In the genomic region with DNA sequence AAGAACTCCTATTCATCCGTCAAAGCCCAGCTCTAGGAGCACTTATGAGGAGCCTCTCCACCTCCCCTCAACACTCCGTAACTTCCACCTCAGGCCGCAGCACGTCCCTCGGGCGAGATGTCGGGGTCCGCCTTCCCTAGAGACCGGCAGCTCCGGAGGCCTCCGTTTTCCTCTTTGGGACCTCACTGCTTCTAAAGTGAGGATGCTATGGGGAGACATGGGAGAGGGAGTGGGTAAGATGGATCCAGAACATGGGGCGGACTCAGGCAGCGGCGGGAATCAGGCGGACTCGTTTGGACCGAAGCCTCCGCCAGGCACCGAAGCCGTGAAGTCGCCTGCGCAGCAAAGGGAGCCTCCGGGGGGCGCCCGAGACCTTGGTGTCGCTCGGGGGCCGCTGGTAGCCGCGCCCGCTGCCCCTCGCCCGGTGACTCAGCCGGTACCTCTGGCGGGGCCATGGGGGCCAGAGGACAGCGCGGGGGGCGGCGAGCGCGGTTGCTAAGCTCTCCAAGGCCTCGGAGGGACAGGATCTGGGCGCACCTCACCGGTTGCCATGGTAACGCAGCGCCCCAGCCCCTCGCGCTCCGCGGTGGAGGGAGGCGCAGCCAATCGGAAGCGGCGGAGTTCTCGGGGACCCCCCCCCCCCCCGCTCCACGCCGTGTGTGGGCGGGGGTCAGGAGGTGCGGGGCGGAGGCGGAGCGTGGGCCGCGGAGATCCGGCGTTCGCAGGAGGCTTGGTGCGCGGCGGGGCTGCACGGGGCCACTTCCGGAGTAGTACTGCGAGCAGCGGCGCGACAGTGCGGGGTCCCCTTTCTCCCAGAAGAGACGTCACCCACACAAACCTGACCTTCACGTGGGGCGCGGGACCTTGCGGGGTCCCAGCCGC, we compare ENCODE assay signal across 1 cellular context.
A peak's percentile ranks its signal among the peaks of the same experiment; 100 is the strongest.
TF ChIP-seq lines count a peak whose summit lies in the region.

No MANE protein-coding gene starts in this region.

TF ChIP-seq in HepG2, 621 proteins besides CTCF, POLR2A, EP300 and RAD21 (continued from another document):
- TF ChIP-seq, protein P1, sequence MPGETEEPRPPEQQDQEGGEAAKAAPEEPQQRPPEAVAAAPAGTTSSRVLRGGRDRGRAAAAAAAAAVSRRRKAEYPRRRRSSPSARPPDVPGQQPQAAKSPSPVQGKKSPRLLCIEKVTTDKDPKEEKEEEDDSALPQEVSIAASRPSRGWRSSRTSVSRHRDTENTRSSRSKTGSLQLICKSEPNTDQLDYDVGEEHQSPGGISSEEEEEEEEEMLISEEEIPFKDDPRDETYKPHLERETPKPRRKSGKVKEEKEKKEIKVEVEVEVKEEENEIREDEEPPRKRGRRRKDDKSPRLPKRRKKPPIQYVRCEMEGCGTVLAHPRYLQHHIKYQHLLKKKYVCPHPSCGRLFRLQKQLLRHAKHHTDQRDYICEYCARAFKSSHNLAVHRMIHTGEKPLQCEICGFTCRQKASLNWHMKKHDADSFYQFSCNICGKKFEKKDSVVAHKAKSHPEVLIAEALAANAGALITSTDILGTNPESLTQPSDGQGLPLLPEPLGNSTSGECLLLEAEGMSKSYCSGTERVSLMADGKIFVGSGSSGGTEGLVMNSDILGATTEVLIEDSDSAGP (CRISPR knock-in tag; IDR thresholded peaks at IDR 0.05; ENCODE audit: borderline replicate concordance): peak; percentile 55; the same call in 1 of the 2 replicates
- no peak for TF ChIP-seq ZNF775 (CRISPR knock-in tag; IDR thresholded peaks at IDR 0.05; ENCODE audit: borderline replicate concordance)
- TF ChIP-seq, protein P2, sequence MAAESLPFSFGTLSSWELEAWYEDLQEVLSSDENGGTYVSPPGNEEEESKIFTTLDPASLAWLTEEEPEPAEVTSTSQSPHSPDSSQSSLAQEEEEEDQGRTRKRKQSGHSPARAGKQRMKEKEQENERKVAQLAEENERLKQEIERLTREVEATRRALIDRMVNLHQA (CRISPR knock-in tag; IDR thresholded peaks at IDR 0.05): no peak
- no peak for TF ChIP-seq NONO (IDR thresholded peaks at IDR 0.05)
- 0 out of 2 replicates have a peak, but pooled peaks have one; percentile 50 for TF ChIP-seq NONO (CRISPR knock-in tag; conservative IDR thresholded peaks at IDR 0.05)
- TF ChIP-seq, protein P3, sequence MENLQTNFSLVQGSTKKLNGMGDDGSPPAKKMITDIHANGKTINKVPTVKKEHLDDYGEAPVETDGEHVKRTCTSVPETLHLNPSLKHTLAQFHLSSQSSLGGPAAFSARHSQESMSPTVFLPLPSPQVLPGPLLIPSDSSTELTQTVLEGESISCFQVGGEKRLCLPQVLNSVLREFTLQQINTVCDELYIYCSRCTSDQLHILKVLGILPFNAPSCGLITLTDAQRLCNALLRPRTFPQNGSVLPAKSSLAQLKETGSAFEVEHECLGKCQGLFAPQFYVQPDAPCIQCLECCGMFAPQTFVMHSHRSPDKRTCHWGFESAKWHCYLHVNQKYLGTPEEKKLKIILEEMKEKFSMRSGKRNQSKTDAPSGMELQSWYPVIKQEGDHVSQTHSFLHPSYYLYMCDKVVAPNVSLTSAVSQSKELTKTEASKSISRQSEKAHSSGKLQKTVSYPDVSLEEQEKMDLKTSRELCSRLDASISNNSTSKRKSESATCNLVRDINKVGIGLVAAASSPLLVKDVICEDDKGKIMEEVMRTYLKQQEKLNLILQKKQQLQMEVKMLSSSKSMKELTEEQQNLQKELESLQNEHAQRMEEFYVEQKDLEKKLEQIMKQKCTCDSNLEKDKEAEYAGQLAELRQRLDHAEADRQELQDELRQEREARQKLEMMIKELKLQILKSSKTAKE (CRISPR knock-in tag; IDR thresholded peaks at IDR 0.05; ENCODE audit: borderline replicate concordance): no peak
- TF ChIP-seq, protein P4, sequence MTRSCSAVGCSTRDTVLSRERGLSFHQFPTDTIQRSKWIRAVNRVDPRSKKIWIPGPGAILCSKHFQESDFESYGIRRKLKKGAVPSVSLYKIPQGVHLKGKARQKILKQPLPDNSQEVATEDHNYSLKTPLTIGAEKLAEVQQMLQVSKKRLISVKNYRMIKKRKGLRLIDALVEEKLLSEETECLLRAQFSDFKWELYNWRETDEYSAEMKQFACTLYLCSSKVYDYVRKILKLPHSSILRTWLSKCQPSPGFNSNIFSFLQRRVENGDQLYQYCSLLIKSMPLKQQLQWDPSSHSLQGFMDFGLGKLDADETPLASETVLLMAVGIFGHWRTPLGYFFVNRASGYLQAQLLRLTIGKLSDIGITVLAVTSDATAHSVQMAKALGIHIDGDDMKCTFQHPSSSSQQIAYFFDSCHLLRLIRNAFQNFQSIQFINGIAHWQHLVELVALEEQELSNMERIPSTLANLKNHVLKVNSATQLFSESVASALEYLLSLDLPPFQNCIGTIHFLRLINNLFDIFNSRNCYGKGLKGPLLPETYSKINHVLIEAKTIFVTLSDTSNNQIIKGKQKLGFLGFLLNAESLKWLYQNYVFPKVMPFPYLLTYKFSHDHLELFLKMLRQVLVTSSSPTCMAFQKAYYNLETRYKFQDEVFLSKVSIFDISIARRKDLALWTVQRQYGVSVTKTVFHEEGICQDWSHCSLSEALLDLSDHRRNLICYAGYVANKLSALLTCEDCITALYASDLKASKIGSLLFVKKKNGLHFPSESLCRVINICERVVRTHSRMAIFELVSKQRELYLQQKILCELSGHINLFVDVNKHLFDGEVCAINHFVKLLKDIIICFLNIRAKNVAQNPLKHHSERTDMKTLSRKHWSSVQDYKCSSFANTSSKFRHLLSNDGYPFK (CRISPR knock-in tag; IDR thresholded peaks at IDR 0.05; ENCODE audit: borderline replicate concordance): peak; percentile 9; the same call in 1 of the 2 replicates
- TF ChIP-seq, protein P5, sequence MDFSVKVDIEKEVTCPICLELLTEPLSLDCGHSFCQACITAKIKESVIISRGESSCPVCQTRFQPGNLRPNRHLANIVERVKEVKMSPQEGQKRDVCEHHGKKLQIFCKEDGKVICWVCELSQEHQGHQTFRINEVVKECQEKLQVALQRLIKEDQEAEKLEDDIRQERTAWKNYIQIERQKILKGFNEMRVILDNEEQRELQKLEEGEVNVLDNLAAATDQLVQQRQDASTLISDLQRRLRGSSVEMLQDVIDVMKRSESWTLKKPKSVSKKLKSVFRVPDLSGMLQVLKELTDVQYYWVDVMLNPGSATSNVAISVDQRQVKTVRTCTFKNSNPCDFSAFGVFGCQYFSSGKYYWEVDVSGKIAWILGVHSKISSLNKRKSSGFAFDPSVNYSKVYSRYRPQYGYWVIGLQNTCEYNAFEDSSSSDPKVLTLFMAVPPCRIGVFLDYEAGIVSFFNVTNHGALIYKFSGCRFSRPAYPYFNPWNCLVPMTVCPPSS (IDR thresholded peaks at IDR 0.05): no peak
- TF ChIP-seq PITX1 (CRISPR knock-in tag; IDR thresholded peaks at IDR 0.05): no peak
- TF ChIP-seq GTF2F1 (IDR thresholded peaks at IDR 0.05; ENCODE audit: low read length): no peak
- no peak for TF ChIP-seq MTA3 (CRISPR knock-in tag; IDR thresholded peaks at IDR 0.05)
- TF ChIP-seq, protein P6, sequence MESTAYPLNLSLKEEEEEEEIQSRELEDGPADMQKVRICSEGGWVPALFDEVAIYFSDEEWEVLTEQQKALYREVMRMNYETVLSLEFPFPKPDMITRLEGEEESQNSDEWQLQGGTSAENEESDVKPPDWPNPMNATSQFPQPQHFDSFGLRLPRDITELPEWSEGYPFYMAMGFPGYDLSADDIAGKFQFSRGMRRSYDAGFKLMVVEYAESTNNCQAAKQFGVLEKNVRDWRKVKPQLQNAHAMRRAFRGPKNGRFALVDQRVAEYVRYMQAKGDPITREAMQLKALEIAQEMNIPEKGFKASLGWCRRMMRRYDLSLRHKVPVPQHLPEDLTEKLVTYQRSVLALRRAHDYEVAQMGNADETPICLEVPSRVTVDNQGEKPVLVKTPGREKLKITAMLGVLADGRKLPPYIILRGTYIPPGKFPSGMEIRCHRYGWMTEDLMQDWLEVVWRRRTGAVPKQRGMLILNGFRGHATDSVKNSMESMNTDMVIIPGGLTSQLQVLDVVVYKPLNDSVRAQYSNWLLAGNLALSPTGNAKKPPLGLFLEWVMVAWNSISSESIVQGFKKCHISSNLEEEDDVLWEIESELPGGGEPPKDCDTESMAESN (CRISPR knock-in tag; conservative IDR thresholded peaks at IDR 0.05): 0 out of 2 replicates have a peak, but pooled peaks have one; percentile 40
- TF ChIP-seq, protein P7, sequence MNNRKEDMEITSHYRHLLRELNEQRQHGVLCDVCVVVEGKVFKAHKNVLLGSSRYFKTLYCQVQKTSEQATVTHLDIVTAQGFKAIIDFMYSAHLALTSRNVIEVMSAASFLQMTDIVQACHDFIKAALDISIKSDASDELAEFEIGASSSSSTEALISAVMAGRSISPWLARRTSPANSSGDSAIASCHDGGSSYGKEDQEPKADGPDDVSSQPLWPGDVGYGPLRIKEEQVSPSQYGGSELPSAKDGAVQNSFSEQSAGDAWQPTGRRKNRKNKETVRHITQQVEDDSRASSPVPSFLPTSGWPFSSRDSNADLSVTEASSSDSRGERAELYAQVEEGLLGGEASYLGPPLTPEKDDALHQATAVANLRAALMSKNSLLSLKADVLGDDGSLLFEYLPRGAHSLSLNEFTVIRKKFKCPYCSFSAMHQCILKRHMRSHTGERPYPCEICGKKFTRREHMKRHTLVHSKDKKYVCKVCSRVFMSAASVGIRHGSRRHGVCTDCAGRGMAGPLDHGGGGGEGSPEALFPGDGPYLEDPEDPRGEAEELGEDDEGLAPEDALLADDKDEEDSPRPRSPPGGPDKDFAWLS (CRISPR knock-in tag; IDR thresholded peaks at IDR 0.05; ENCODE audit: borderline replicate concordance): peak; percentile 35; the same call in 1 of the 2 replicates
- TF ChIP-seq KDM4B (CRISPR knock-in tag; IDR thresholded peaks at IDR 0.05): no peak
- 0 out of 2 replicates have a peak, but pooled peaks have one; percentile 19 for TF ChIP-seq HOXA3 (CRISPR knock-in tag; IDR thresholded peaks at IDR 0.05)
- TF ChIP-seq ZNF713 (CRISPR knock-in tag; IDR thresholded peaks at IDR 0.05): no peak
- TF ChIP-seq SOX5 (CRISPR knock-in tag; IDR thresholded peaks at IDR 0.05; ENCODE audit: borderline replicate concordance): no peak
- no peak for TF ChIP-seq PAWR (CRISPR knock-in tag; IDR thresholded peaks at IDR 0.05; ENCODE audit: borderline replicate concordance)
- no peak for TF ChIP-seq ZNF670 (CRISPR knock-in tag; IDR thresholded peaks at IDR 0.05; ENCODE audit: borderline replicate concordance)
- TF ChIP-seq LCORL (IDR thresholded peaks at IDR 0.05): no peak
- TF ChIP-seq LCORL (CRISPR knock-in tag; IDR thresholded peaks at IDR 0.05): peak; percentile 52
- TF ChIP-seq PHF8 (CRISPR knock-in tag; IDR thresholded peaks at IDR 0.05): no peak; the same call in 1 of the 2 replicates
- TF ChIP-seq NFE2L2 (IDR thresholded peaks at IDR 0.05; ENCODE audit: low read length): no peak
- peak; percentile 79 for TF ChIP-seq RFX1 (IDR thresholded peaks at IDR 0.05)
- peak; percentile 38; the same call in 1 of the 2 replicates for TF ChIP-seq HDAC1 (CRISPR knock-in tag; IDR thresholded peaks at IDR 0.05)
- TF ChIP-seq PHB2 (IDR thresholded peaks at IDR 0.05; ENCODE audit: partially characterized antibody): no peak
- peak; percentile 31; the same call in 1 of the 2 replicates for TF ChIP-seq ARHGAP35 (CRISPR knock-in tag; IDR thresholded peaks at IDR 0.05; ENCODE audit: borderline replicate concordance)
- no peak for TF ChIP-seq SMAD9 (CRISPR knock-in tag; IDR thresholded peaks at IDR 0.05)
- no peak for TF ChIP-seq GFI1 (CRISPR knock-in tag; IDR thresholded peaks at IDR 0.05; ENCODE audit: borderline replicate concordance)
- peak; percentile 55 for TF ChIP-seq HNRNPLL (IDR thresholded peaks at IDR 0.05; ENCODE audit: low read depth, low read length, poor library complexity, severe bottlenecking)
- TF ChIP-seq ZNF790 (CRISPR knock-in tag; IDR thresholded peaks at IDR 0.05; ENCODE audit: borderline replicate concordance): no peak
